Comparison of ENCODE assay signal across 1 cellular context in genomic region chr18:21675354-21675753, GRCh38.
TF ChIP-seq lines count a peak whose summit lies in the region.

No MANE protein-coding gene starts in this region.

TF ChIP-seq in HEK293, 187 proteins besides CTCF, POLR2A, EP300 and RAD21 (continued from another document):
- TF ChIP-seq ZBTB10 (tag by site-specific recombination; IDR thresholded peaks at IDR 0.05) = 0 out of 2 replicates have a peak, but pooled peaks have one; percentile 26
- TF ChIP-seq HIC1 (tag by site-specific recombination; IDR thresholded peaks at IDR 0.05) = peak; percentile 38; the same call in 1 of the 2 replicates
